ENCODE assay signal across 24 cellular contexts in the genomic region with DNA sequence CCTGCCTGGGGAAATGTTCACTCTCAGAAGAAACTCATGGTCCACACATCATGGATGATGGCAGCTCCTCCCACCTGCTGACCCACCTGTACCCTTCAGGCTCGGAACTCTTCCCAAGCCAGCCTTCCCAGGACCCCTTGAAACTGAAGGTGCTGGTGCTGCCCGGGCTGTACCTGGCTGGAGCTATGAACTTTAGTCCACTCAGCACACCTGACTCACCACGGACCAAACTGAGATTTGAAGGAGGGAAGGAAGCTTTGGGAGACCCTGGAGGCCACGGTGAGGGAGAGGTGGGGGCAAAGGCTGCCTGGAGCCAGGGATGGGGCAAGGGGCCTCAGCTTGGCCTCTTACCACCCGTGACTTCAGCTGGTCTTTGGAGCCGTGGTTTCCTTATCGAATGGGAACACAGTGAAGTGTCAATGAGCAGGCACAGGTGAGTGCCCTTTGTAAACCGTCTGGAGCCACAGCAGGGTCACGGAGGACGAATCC. TPM values are rescaled to one million over a fixed set of nuclear protein-coding genes. Genes with fewer than 3 reads are reported as not detected.
DNase-seq lines count a peak whose midpoint lies in the region; ATAC-seq, FAIRE-seq and TF ChIP-seq lines count a peak whose summit lies in the region.
"Had no signal": no experiment of that assay in that cellular context is flagged by ENCODE, and none has a peak within 500 bp of the region (broad histone marks: within the 10 kb centered on the region; RNA-seq: fewer than 3 reads in every experiment).

No MANE protein-coding gene starts in this region.

- H3K79me2 ChIP-seq in SK-N-SH (ENCODE audit: insufficient read depth): no peaks in the 10 kb centered on the region

- H3K9me3 ChIP-seq in SK-N-SH: no peaks in the 10 kb centered on the region
- no peaks in the 10 kb centered on the region for H3K9me3 ChIP-seq in small intestine (ENCODE audit: control insufficient read depth, low read depth)
- H3K9me3 ChIP-seq: Peyer's patch, right lobe of liver, suprapubic skin had no signal

- WGBS in SK-N-SH (ENCODE audit: low lambda C conversion rate): 74% methylated on average over 8 of the region's 10 CpGs
- 43 to 69% (median 59%) methylated on average over 9 to 10 of the region's 10 CpGs for WGBS in small intestine, 3 donors

- no peaks in the 10 kb centered on the region for H4K20me1 ChIP-seq in SK-N-SH (ENCODE audit: insufficient read depth)

- CTCF ChIA-PET in SK-N-SH (lab: Yijun Ruan, JAX): no interaction called here

- peak; percentile 4 for DNase-seq in SK-N-SH
- DNase-seq in islet precursor cell: peak; percentile 30
- peak; percentile 20 for DNase-seq in small intestine
- no peak for DNase-seq in SKM-1 (lab: John Stamatoyannopoulos, UW; ENCODE audit: unreplicated experiment)
- DNase-seq in stimulated activated naive CD4-positive, alpha-beta T cell treated with Interleukin-2 at 50 U/mL for 16 hours (lab: John Stamatoyannopoulos, UW): no peak
- DNase-seq: activated naive CD4-positive, alpha-beta T cell treated with anti-CD3 and anti-CD28 coated beads for 36 hours; Calu3; CD4-positive, CD25-positive, alpha-beta regulatory T cell; GF-D8; NCI-H2107; NCI-H446; NCI-H748 treated with DMSO at 0.1 percent for 48 hours; stimulated activated CD4-positive, alpha-beta T cell treated with anti-CD3 and anti-CD28 coated beads, Interleukin-4, amount 100 ng/mL, for 24 hours; T-cell had no signal

- TF ChIP-seq EP300 in SK-N-SH (IDR thresholded peaks at IDR 0.05; ENCODE audit: borderline replicate concordance in 1 of 2, low read depth in 1 of 2, low read length in 1 of 2): no peak

- no peak overlapping the region for H2AFZ ChIP-seq in SK-N-SH (ENCODE audit: low read depth)
- H2AFZ ChIP-seq: GM23338, neural progenitor cell had no signal

- H3K27ac ChIP-seq in SK-N-SH (ENCODE audit: low read depth in 2 of 2, low read length in 1 of 2) (no peak overlapping the region), cingulate gyrus (ENCODE audit: low read depth, low read length) (peak overlapping the region; percentile 4), small intestine (ENCODE audit: low read depth in 1 of 2, low read length in 1 of 2) (peak overlapping the region in 1 of 2 donors; percentile 1)
- H3K27ac ChIP-seq: 22Rv1, neural progenitor cell, Peyer's patch, suprapubic skin had no signal

- no peak overlapping the region for H3K4me2 ChIP-seq in SK-N-SH
- H3K4me2 ChIP-seq: GM23338, neural progenitor cell had no signal

- POLR2A ChIA-PET in SK-N-SH (lab: Yijun Ruan, JAX): no interaction called here

- H3K4me3 ChIP-seq in SK-N-SH (ENCODE audit: low read depth in 2 of 2, low read length in 1 of 2) (no peak overlapping the region), small intestine (ENCODE audit: low read depth in 1 of 2, low read length in 2 of 2) (no peak overlapping the region)
- H3K4me3 ChIP-seq: dorsolateral prefrontal cortex, GM23338, neural progenitor cell, Peyer's patch, right lobe of liver, suprapubic skin had no signal

- no peaks in the 10 kb centered on the region for H3K9me2 ChIP-seq in SK-N-SH

- no peak overlapping the region for H3K9ac ChIP-seq in SK-N-SH
- H3K9ac ChIP-seq: neural progenitor cell had no signal

- H3F3A ChIP-seq in SK-N-SH (replicated peaks; ENCODE audit: insufficient read depth): no peaks in the 10 kb centered on the region

- no peak for FAIRE-seq in small intestine (lab: Jason Lieb, UNC)

- TF ChIP-seq RAD21 in SK-N-SH (IDR thresholded peaks at IDR 0.05; ENCODE audit: low read length): no peak

- no peak for ATAC-seq in SK-N-SH treated with all-trans-retinoic acid at 6 μM for 48 hours
- ATAC-seq in HG03442 (IDR thresholded peaks at IDR 0.05; ENCODE audit: unreplicated experiment): no peak
- ATAC-seq: GM23338, T-cell had no signal

- H3K36me3 ChIP-seq in SK-N-SH (replicated peaks in 1 of 2; ENCODE audit: control insufficient read depth in 1 of 2, insufficient read depth in 2 of 2, low read length in 1 of 2) (no peaks in the 10 kb centered on the region), small intestine (ENCODE audit: control insufficient read depth in 2 of 2, insufficient read depth in 2 of 2, low read length in 2 of 2) (no peaks in the 10 kb centered on the region)
- H3K36me3 ChIP-seq: neural progenitor cell, Peyer's patch, right lobe of liver, suprapubic skin had no signal

- H3K4me1 ChIP-seq in SK-N-SH (ENCODE audit: control insufficient read depth in 1 of 2, insufficient read depth in 2 of 2, low read depth in 1 of 2, low read length in 1 of 2) (peaks cover 0 to 6% of the 10 kb centered on the region in 2 experiments; a peak in 1 of 4 replicates), small intestine (ENCODE audit: control insufficient read depth in 2 of 2, insufficient read depth in 1 of 2, low read depth in 1 of 2, low read length in 1 of 2) (no peaks in the 10 kb centered on the region)
- H3K4me1 ChIP-seq: neural progenitor cell, Peyer's patch had no signal

- TF ChIP-seq CTCF in SK-N-SH (IDR thresholded peaks at IDR 0.05): no peak

- H3K27me3 ChIP-seq in SK-N-SH (ENCODE audit: insufficient read depth) (no peaks in the 10 kb centered on the region), small intestine (ENCODE audit: control insufficient read depth in 2 of 2, insufficient read depth in 2 of 2, low read length in 2 of 2) (peaks cover 0 to 2% of the 10 kb centered on the region in 2 donors)
- H3K27me3 ChIP-seq: dorsolateral prefrontal cortex, neural progenitor cell, Peyer's patch, right lobe of liver, suprapubic skin had no signal

TF ChIP-seq in SK-N-SH, 30 proteins besides CTCF, POLR2A, EP300 and RAD21 (continues in another document):
- no peak for TF ChIP-seq SMC3 (IDR thresholded peaks at IDR 0.05; ENCODE audit: low read depth, low read length)
- TF ChIP-seq, protein P1, sequence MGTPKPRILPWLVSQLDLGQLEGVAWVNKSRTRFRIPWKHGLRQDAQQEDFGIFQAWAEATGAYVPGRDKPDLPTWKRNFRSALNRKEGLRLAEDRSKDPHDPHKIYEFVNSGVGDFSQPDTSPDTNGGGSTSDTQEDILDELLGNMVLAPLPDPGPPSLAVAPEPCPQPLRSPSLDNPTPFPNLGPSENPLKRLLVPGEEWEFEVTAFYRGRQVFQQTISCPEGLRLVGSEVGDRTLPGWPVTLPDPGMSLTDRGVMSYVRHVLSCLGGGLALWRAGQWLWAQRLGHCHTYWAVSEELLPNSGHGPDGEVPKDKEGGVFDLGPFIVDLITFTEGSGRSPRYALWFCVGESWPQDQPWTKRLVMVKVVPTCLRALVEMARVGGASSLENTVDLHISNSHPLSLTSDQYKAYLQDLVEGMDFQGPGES (IDR thresholded peaks at IDR 0.05; ENCODE audit: low read depth, low read length): no peak
- no peak for TF ChIP-seq POLR2AphosphoS5 (IDR thresholded peaks at IDR 0.05; ENCODE audit: low read depth, low read length)
- TF ChIP-seq GATA2 (CRISPR knock-in tag; IDR thresholded peaks at IDR 0.05): no peak
- TF ChIP-seq USF1 (IDR thresholded peaks at IDR 0.05; ENCODE audit: borderline replicate concordance, low read depth): no peak

TF ChIP-seq in SK-N-SH treated with all-trans-retinoic acid at 6 μM for 48 hours, 23 proteins besides CTCF, POLR2A, EP300 and RAD21:
- TF ChIP-seq GLIS3 (CRISPR knock-in tag; IDR thresholded peaks at IDR 0.05) (no peak), ZFP3 (CRISPR knock-in tag; IDR thresholded peaks at IDR 0.05) (no peak), CSRNP3 (CRISPR knock-in tag; IDR thresholded peaks at IDR 0.05) (no peak), PATZ1 (CRISPR knock-in tag; IDR thresholded peaks at IDR 0.05; ENCODE audit: borderline replicate concordance) (no peak), ZFP30 (CRISPR knock-in tag; IDR thresholded peaks at IDR 0.05) (no peak)

RNA-seq across cellular contexts. Expression of gene INPP5A, which starts 30.1 kb away (rescaled TPM):
- polyA plus RNA-seq in SK-N-SH (2012; rRNA removed) (12.0 and 12.9 TPM in 2 replicates), small intestine (10 to 100 TPM; 22.4 to 25.0 (median 23.2) TPM)
- polyA plus RNA-seq in SK-N-SH (2012; cell fraction: cytosol; rRNA removed): 11.2 and 11.8 TPM in 2 replicates
- polyA plus RNA-seq in SK-N-SH (2012; cell fraction: nucleus; rRNA removed): 9.6 and 10.9 TPM in 2 replicates

Comparison
In these comparisons a context has a peak if more than half of its experiments do, and no peak if none do; other contexts are left out.
1. DNase-seq: peak in SK-N-SH (single experiment), islet precursor cell (single experiment) and small intestine (single experiment); none in SKM-1 (single experiment) and stimulated activated naive CD4-positive, alpha-beta T cell treated with Interleukin-2 at 50 U/mL for 16 hours (single experiment).